In the genomic region with DNA sequence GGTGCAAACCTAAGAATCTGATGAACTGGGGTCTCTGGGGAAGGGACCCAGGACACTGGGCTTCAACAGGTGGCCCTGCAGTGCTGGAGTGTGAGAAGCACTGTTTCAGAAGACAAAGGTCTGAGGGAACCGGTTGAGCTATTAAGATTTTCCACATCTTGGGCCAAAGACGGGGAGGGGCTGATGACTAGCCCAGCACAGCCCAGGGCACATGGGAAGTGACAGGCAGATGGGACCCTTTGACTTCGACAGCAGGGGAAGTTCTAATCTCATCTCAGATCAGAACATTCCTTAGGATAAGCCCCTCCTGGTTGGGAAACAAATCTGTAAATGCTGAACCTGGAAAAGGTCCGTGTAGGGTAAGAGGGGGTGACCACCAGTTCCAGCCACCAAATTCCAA, we compare ENCODE assay signal across 1 cellular context.
TF ChIP-seq lines count a peak whose summit lies in the region.

No MANE protein-coding gene starts in this region.

TF ChIP-seq in GM12878, 131 proteins besides CTCF, POLR2A, EP300 and RAD21 (continued from another document):
- TF ChIP-seq, protein P1, sequence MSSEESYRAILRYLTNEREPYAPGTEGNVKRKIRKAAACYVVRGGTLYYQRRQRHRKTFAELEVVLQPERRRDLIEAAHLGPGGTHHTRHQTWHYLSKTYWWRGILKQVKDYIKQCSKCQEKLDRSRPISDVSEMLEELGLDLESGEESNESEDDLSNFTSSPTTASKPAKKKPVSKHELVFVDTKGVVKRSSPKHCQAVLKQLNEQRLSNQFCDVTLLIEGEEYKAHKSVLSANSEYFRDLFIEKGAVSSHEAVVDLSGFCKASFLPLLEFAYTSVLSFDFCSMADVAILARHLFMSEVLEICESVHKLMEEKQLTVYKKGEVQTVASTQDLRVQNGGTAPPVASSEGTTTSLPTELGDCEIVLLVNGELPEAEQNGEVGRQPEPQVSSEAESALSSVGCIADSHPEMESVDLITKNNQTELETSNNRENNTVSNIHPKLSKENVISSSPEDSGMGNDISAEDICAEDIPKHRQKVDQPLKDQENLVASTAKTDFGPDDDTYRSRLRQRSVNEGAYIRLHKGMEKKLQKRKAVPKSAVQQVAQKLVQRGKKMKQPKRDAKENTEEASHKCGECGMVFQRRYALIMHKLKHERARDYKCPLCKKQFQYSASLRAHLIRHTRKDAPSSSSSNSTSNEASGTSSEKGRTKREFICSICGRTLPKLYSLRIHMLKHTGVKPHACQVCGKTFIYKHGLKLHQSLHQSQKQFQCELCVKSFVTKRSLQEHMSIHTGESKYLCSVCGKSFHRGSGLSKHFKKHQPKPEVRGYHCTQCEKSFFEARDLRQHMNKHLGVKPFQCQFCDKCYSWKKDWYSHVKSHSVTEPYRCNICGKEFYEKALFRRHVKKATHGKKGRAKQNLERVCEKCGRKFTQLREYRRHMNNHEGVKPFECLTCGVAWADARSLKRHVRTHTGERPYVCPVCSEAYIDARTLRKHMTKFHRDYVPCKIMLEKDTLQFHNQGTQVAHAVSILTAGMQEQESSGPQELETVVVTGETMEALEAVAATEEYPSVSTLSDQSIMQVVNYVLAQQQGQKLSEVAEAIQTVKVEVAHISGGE (CRISPR knock-in tag; IDR thresholded peaks at IDR 0.05) = no peak
- TF ChIP-seq HDAC6 (IDR thresholded peaks at IDR 0.05; ENCODE audit: unreplicated experiment) (no peak), SMAD1 (IDR thresholded peaks at IDR 0.05; ENCODE audit: low read depth, partially characterized antibody) (no peak), SIX5 (IDR thresholded peaks at IDR 0.05; ENCODE audit: low read depth, low read length, severe bottlenecking) (no peak), RELA (IDR thresholded peaks at IDR 0.05; ENCODE audit: borderline replicate concordance, partially characterized antibody) (no peak), TAF1 (IDR thresholded peaks at IDR 0.05; ENCODE audit: borderline replicate concordance, low read depth, low read length) (no peak), TARDBP (IDR thresholded peaks at IDR 0.05; ENCODE audit: borderline replicate concordance) (no peak), EGR1 (IDR thresholded peaks at IDR 0.05; ENCODE audit: borderline replicate concordance in 1 of 2, low read depth in 2 of 2, low read length in 2 of 2) (no peak), RFX5 (IDR thresholded peaks at IDR 0.05; ENCODE audit: low read depth, low read length) (no peak), MYC (IDR thresholded peaks at IDR 0.05; ENCODE audit: insufficient read depth, insufficient read length, insufficient replicate concordance, low read length, severe bottlenecking) (no peak)
- TF ChIP-seq, protein P2, sequence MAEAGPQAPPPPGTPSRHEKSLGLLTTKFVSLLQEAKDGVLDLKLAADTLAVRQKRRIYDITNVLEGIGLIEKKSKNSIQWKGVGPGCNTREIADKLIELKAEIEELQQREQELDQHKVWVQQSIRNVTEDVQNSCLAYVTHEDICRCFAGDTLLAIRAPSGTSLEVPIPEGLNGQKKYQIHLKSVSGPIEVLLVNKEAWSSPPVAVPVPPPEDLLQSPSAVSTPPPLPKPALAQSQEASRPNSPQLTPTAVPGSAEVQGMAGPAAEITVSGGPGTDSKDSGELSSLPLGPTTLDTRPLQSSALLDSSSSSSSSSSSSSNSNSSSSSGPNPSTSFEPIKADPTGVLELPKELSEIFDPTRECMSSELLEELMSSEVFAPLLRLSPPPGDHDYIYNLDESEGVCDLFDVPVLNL (IDR thresholded peaks at IDR 0.05; ENCODE audit: low read depth, low read length) = no peak
- TF ChIP-seq, protein P3, sequence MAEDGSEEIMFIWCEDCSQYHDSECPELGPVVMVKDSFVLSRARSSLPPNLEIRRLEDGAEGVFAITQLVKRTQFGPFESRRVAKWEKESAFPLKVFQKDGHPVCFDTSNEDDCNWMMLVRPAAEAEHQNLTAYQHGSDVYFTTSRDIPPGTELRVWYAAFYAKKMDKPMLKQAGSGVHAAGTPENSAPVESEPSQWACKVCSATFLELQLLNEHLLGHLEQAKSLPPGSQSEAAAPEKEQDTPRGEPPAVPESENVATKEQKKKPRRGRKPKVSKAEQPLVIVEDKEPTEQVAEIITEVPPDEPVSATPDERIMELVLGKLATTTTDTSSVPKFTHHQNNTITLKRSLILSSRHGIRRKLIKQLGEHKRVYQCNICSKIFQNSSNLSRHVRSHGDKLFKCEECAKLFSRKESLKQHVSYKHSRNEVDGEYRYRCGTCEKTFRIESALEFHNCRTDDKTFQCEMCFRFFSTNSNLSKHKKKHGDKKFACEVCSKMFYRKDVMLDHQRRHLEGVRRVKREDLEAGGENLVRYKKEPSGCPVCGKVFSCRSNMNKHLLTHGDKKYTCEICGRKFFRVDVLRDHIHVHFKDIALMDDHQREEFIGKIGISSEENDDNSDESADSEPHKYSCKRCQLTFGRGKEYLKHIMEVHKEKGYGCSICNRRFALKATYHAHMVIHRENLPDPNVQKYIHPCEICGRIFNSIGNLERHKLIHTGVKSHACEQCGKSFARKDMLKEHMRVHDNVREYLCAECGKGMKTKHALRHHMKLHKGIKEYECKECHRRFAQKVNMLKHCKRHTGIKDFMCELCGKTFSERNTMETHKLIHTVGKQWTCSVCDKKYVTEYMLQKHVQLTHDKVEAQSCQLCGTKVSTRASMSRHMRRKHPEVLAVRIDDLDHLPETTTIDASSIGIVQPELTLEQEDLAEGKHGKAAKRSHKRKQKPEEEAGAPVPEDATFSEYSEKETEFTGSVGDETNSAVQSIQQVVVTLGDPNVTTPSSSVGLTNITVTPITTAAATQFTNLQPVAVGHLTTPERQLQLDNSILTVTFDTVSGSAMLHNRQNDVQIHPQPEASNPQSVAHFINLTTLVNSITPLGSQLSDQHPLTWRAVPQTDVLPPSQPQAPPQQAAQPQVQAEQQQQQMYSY (CRISPR knock-in tag; IDR thresholded peaks at IDR 0.05) = no peak
- TF ChIP-seq, protein P4, sequence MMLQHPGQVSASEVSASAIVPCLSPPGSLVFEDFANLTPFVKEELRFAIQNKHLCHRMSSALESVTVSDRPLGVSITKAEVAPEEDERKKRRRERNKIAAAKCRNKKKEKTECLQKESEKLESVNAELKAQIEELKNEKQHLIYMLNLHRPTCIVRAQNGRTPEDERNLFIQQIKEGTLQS (IDR thresholded peaks at IDR 0.05; ENCODE audit: borderline replicate concordance, extremely low read depth, low read depth, low read length) = no peak
- TF ChIP-seq, protein P5, sequence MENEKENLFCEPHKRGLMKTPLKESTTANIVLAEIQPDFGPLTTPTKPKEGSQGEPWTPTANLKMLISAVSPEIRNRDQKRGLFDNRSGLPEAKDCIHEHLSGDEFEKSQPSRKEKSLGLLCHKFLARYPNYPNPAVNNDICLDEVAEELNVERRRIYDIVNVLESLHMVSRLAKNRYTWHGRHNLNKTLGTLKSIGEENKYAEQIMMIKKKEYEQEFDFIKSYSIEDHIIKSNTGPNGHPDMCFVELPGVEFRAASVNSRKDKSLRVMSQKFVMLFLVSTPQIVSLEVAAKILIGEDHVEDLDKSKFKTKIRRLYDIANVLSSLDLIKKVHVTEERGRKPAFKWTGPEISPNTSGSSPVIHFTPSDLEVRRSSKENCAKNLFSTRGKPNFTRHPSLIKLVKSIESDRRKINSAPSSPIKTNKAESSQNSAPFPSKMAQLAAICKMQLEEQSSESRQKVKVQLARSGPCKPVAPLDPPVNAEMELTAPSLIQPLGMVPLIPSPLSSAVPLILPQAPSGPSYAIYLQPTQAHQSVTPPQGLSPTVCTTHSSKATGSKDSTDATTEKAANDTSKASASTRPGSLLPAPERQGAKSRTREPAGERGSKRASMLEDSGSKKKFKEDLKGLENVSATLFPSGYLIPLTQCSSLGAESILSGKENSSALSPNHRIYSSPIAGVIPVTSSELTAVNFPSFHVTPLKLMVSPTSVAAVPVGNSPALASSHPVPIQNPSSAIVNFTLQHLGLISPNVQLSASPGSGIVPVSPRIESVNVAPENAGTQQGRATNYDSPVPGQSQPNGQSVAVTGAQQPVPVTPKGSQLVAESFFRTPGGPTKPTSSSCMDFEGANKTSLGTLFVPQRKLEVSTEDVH (IDR thresholded peaks at IDR 0.05; ENCODE audit: low read depth, partially characterized antibody) = no peak
